Comparison of ENCODE assay signal across 25 cellular contexts in the genomic region with DNA sequence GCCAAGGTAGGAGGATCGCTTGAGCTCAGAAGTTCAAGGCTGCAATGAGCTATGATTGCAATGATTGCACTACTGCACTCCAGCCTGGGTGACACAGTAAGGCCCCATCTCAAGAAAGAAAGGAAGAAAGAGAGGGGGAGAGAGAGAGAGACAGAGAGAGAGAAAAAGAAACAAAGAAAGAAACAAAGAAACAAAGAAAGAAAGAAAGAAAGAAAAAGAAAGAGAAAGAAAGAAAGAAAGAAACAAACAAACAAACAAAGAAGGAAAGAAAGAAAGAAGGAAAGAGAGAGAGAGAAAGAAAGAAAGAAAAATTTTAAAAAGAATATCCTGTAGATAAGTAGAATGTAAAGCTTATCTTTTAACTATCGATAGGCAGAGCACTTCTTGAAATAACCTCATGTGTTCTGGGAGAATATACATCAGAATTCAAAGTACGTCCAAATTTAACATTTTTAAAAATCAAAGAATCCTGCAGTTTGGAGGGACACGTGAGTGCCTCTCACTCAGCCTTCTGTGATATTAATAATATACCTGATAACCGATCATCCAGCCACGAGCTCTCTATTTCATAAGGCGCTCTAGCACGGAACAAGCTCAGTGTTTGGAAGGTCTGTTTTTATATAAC. TPM values are rescaled to one million over a fixed set of nuclear protein-coding genes. Genes with fewer than 3 reads are reported as not detected.
DNase-seq lines count a peak whose midpoint lies in the region; ATAC-seq, FAIRE-seq and TF ChIP-seq lines count a peak whose summit lies in the region.
"Had no signal": no experiment of that assay in that cellular context is flagged by ENCODE, and none has a peak within 500 bp of the region (broad histone marks: within the 10 kb centered on the region; RNA-seq: fewer than 3 reads in every experiment).

No MANE protein-coding gene starts in this region.

- no peak for TF ChIP-seq CTCF in HEK293 (tag by site-specific recombination; IDR thresholded peaks at IDR 0.05)
- TF ChIP-seq CTCF in mesothelial cell of epicardium (IDR thresholded peaks at IDR 0.05; ENCODE audit: unreplicated experiment): no peak

- H3K9me3 ChIP-seq in HEK293 (ENCODE audit: control insufficient read depth, insufficient read depth, low read depth, low read length): no peaks in the 10 kb centered on the region
- no peaks in the 10 kb centered on the region for H3K9me3 ChIP-seq in SJSA1 (replicated peaks)
- H3K9me3 ChIP-seq: gastrocnemius medialis, pancreas, right atrium auricular region had no signal

- H3K4me3 Mint-ChIP-seq in mesothelial cell of epicardium: no peak overlapping the region
- no peak overlapping the region for H3K4me3 Mint-ChIP-seq in stimulated activated naive B cell treated with anti-CD40 and anti-IgM and Interleukin-4, amounts not matched to agents 10 μg/mL and 1 μg/mL and 100 μg/mL, for 72 hours
- H3K4me3 Mint-ChIP-seq: activated CD8-positive, alpha-beta T cell treated with anti-CD3 and anti-CD28 coated beads, Interleukin-2, amount 10 ng/mL, durations not matched to agents 7 days and 5 days; activated naive CD8-positive, alpha-beta T cell treated with anti-CD3 and anti-CD28 coated beads, Interleukin-2, amount 10 ng/mL, durations not matched to agents 7 days and 5 days; CD4-positive, alpha-beta memory T cell; central memory CD8-positive, alpha-beta T cell; HFFc6; naive thymus-derived CD4-positive, alpha-beta T cell; T-helper 1 cell treated with Interleukin-12 subunit alpha and Interleukin-12 subunit beta and Interleukin-4 antibody, amounts not matched to agents 30 μg/mL and 1 μg/mL, for 36 hours had no signal

- POLR2A ChIA-PET in HEK293 (lab: Yijun Ruan, JAX): no interaction called here

- no peak for FAIRE-seq in urothelium cell line (lab: Jason Lieb, UNC)
- FAIRE-seq: endometrium, GM12892, pancreas had no signal

- peaks cover 17% of the 10 kb centered on the region for H3K9me3 Mint-ChIP-seq in mesothelial cell of epicardium
- peaks cover 2 to 8% of the 10 kb centered on the region in 2 donors for H3K9me3 Mint-ChIP-seq in stimulated activated naive B cell treated with anti-CD40 and anti-IgM and Interleukin-4, amounts not matched to agents 10 μg/mL and 1 μg/mL and 100 μg/mL, for 72 hours
- H3K9me3 Mint-ChIP-seq: activated naive CD8-positive, alpha-beta T cell treated with anti-CD3 and anti-CD28 coated beads, Interleukin-2, amount 10 ng/mL, durations not matched to agents 7 days and 5 days; central memory CD8-positive, alpha-beta T cell; T-helper 1 cell treated with Interleukin-12 subunit alpha and Interleukin-12 subunit beta and Interleukin-4 antibody, amounts not matched to agents 30 μg/mL and 1 μg/mL, for 36 hours had no signal

- H3K27ac Mint-ChIP-seq in mesothelial cell of epicardium: peak overlapping the region; percentile 19
- H3K27ac Mint-ChIP-seq in stimulated activated naive B cell treated with anti-CD40 and anti-IgM and Interleukin-4, amounts not matched to agents 10 μg/mL and 1 μg/mL and 100 μg/mL, for 72 hours: peak overlapping the region; percentile 90
- H3K27ac Mint-ChIP-seq: activated CD8-positive, alpha-beta T cell treated with anti-CD3 and anti-CD28 coated beads, Interleukin-2, amount 10 ng/mL, durations not matched to agents 7 days and 5 days; activated naive CD8-positive, alpha-beta T cell treated with anti-CD3 and anti-CD28 coated beads, Interleukin-2, amount 10 ng/mL, durations not matched to agents 7 days and 5 days; CD4-positive, alpha-beta memory T cell; HFFc6; naive thymus-derived CD4-positive, alpha-beta T cell; T-helper 1 cell treated with Interleukin-12 subunit alpha and Interleukin-12 subunit beta and Interleukin-4 antibody, amounts not matched to agents 30 μg/mL and 1 μg/mL, for 36 hours had no signal

- peaks cover 11% of the 10 kb centered on the region for H3K36me3 Mint-ChIP-seq in mesothelial cell of epicardium
- H3K36me3 Mint-ChIP-seq in stimulated activated naive B cell treated with anti-CD40 and anti-IgM and Interleukin-4, amounts not matched to agents 10 μg/mL and 1 μg/mL and 100 μg/mL, for 72 hours: peaks cover 5 to 15% of the 10 kb centered on the region in 2 donors
- H3K36me3 Mint-ChIP-seq: activated naive CD8-positive, alpha-beta T cell treated with anti-CD3 and anti-CD28 coated beads, Interleukin-2, amount 10 ng/mL, durations not matched to agents 7 days and 5 days had no signal

- H3K27me3 ChIP-seq in SJSA1 (replicated peaks): no peaks in the 10 kb centered on the region
- H3K27me3 ChIP-seq: gastrocnemius medialis, left lung, pancreas, right atrium auricular region had no signal

- H3K4me1 ChIP-seq in HEK293 (ENCODE audit: control insufficient read depth, insufficient read depth, low read length) (no peaks in the 10 kb centered on the region), SJSA1 (replicated peaks) (peaks cover 7% of the 10 kb centered on the region)
- H3K4me1 ChIP-seq: gastrocnemius medialis, left lung, pancreas had no signal

- CTCF ChIA-PET in HEK293 (lab: Yijun Ruan, JAX): interaction anchor here (0.5 to 2.3 kb wide), 7 partner anchors 13 to 602 kb away, joined by 3 to 13 read pairs (median 3); no protein-coding TSS in a partner anchor

- H3K36me3 ChIP-seq in HEK293 (ENCODE audit: control insufficient read depth in 2 of 2, insufficient read depth in 1 of 2, low read length in 2 of 2) (no peaks in the 10 kb centered on the region), SJSA1 (no peaks in the 10 kb centered on the region)
- H3K36me3 ChIP-seq: left lung, pancreas, right atrium auricular region had no signal

- ATAC-seq in stimulated activated naive B cell treated with anti-CD40 and anti-IgM and Interleukin-4, amounts not matched to agents 10 μg/mL and 1 μg/mL and 100 μg/mL, for 72 hours (replicated peaks): no peak
- ATAC-seq in HG03342 (IDR thresholded peaks at IDR 0.05; ENCODE audit: unreplicated experiment): no peak
- ATAC-seq: activated CD8-positive, alpha-beta T cell treated with anti-CD3 and anti-CD28 coated beads, Interleukin-2, amount 10 ng/mL, durations not matched to agents 7 days and 5 days; gastrocnemius medialis had no signal

- DNase-seq in SJSA1 (ENCODE audit: low read depth in 1 of 2, low spot score in 2 of 2) (no peak), mesothelial cell of epicardium (ENCODE audit: low spot score in 2 of 2, unreplicated experiment in 2 of 2) (no peak), hippocampal formation (lab: John Stamatoyannopoulos, UW) (no peak), urothelium cell line (ENCODE audit: low spot score) (no peak)
- no peak for DNase-seq in stimulated activated naive B cell treated with anti-CD40 and anti-IgM and Interleukin-4, amounts not matched to agents 10 μg/mL and 1 μg/mL and 100 μg/mL, for 72 hours
- DNase-seq: activated CD8-positive, alpha-beta T cell treated with anti-CD3 and anti-CD28 coated beads, Interleukin-2, amount 10 ng/mL, durations not matched to agents 7 days and 5 days; activated gamma-delta T cell; activated naive CD8-positive, alpha-beta T cell treated with anti-CD3 and anti-CD28 coated beads, Interleukin-2, amount 10 ng/mL, durations not matched to agents 7 days and 5 days; CD4-positive, alpha-beta memory T cell; gastrocnemius medialis; HFFc6; left lung; midbrain; naive thymus-derived CD4-positive, alpha-beta T cell; NCI-H2029; NCI-H2227 treated with DMSO at 0.1 percent for 48 hours; pancreas; stimulated activated CD4-positive, alpha-beta T cell treated with anti-CD3 and anti-CD28 coated beads, Interleukin-2, amount 100 ng/mL, for 48 hours had no signal

- no peak overlapping the region for H3K4me3 ChIP-seq in HEK293 (ENCODE audit: low read depth, low read length)
- H3K4me3 ChIP-seq in SJSA1: no peak overlapping the region
- H3K4me3 ChIP-seq: gastrocnemius medialis, left lung, pancreas, right atrium auricular region had no signal

- no peak overlapping the region for H3K27ac ChIP-seq in HEK293 (ENCODE audit: extremely low read depth, low read depth, low read length)
- H3K27ac ChIP-seq in SJSA1: 0 out of 2 replicates have a peak overlapping the region, but pooled peaks have one; percentile 16

- H3K4me1 Mint-ChIP-seq in mesothelial cell of epicardium: peaks cover 8% of the 10 kb centered on the region
- peaks cover 4 to 17% of the 10 kb centered on the region in 2 donors for H3K4me1 Mint-ChIP-seq in stimulated activated naive B cell treated with anti-CD40 and anti-IgM and Interleukin-4, amounts not matched to agents 10 μg/mL and 1 μg/mL and 100 μg/mL, for 72 hours
- H3K4me1 Mint-ChIP-seq: CD4-positive, alpha-beta memory T cell; central memory CD8-positive, alpha-beta T cell had no signal

- no peaks in the 10 kb centered on the region for H3K27me3 Mint-ChIP-seq in mesothelial cell of epicardium (ENCODE audit: low read depth)
- peaks cover 0 to 5% of the 10 kb centered on the region in 2 donors for H3K27me3 Mint-ChIP-seq in stimulated activated naive B cell treated with anti-CD40 and anti-IgM and Interleukin-4, amounts not matched to agents 10 μg/mL and 1 μg/mL and 100 μg/mL, for 72 hours

TF ChIP-seq in HEK293, 187 proteins besides CTCF, POLR2A, EP300 and RAD21:
- TF ChIP-seq ZNF366 (tag by site-specific recombination; conservative IDR thresholded peaks at IDR 0.05): peak; percentile 79
- no peak for TF ChIP-seq ZNF658 (tag by site-specific recombination; IDR thresholded peaks at IDR 0.05)

RNA-seq across cellular contexts. Expression of a gene that starts 25.2 kb away (rescaled TPM):
- total RNA-seq in SJSA1 (2014; rRNA removed; shearing (Covaris generic)): 0.26 TPM in 1 of 2 replicates, not detected in the other
- total RNA-seq in mesothelial cell of epicardium: 0.86 to 0.97 TPM (median 0.89 TPM) in 3 replicates

RNA-seq across cellular contexts. Expression of a gene that starts 39.7 kb away (rescaled TPM):
- total RNA-seq in SJSA1 (2014; rRNA removed; shearing (Covaris generic)): 122 and 130 TPM in 2 replicates
- 36.4 to 41.3 TPM (median 40.8 TPM) in 3 replicates for total RNA-seq in mesothelial cell of epicardium
